22 cellular contexts compared by ENCODE assay signal in the genomic region with DNA sequence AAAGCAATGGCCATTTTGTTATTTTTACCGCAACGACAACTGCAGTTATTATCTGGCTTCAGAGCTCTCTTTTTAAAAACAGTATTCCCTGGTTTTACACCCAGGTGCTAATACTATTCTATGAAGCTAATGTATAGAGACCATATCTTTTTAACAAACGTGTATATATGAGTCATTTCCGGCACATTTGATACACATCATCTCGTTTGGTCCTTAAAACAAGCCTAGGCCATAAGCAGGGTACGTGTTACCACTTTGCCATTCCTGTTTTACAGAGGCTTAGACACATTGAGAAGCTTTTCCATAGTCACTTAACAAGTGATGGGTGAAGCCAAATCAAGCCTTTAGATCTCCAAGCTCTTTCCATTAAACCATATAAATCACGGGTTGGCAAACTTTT. TPM values are rescaled to one million over a fixed set of nuclear protein-coding genes. Genes with fewer than 3 reads are reported as not detected.
A peak's percentile ranks its signal among the peaks of the same experiment; 100 is the strongest.
DNase-seq lines count a peak whose midpoint lies in the region; ATAC-seq and TF ChIP-seq lines count a peak whose summit lies in the region.
"Had no signal": no experiment of that assay in that cellular context is flagged by ENCODE, and none has a peak within 500 bp of the region (broad histone marks: within the 10 kb centered on the region; RNA-seq: fewer than 3 reads in every experiment).

No MANE protein-coding gene starts in this region.

- peaks cover 32% of the 10 kb centered on the region for H3K79me1 ChIP-seq in mesenchymal stem cell (replicated peaks; ENCODE audit: low read length, poor library complexity, severe bottlenecking)

- H3K4ac ChIP-seq in mesenchymal stem cell (ENCODE audit: low read depth in 1 of 2, low read length in 2 of 2): no peak overlapping the region

- H2BK120ac ChIP-seq in mesenchymal stem cell (ENCODE audit: low read depth, low read length): no peak overlapping the region

- H3K18ac ChIP-seq in mesenchymal stem cell (ENCODE audit: low read depth in 1 of 2, low read length in 2 of 2): no peak overlapping the region

- H3K4me3 ChIP-seq in breast epithelium: no peak overlapping the region
- H3K4me3 ChIP-seq in coronary artery: no peak overlapping the region
- H3K4me3 ChIP-seq in mesenchymal stem cell (ENCODE audit: insufficient read depth in 1 of 2, low read depth in 1 of 2, low read length in 2 of 2): no peak overlapping the region
- H3K4me3 ChIP-seq in upper lobe of left lung: no peak overlapping the region
- H3K4me3 ChIP-seq: pancreas, Peyer's patch, tibial nerve had no signal

- no peak for DNase-seq in breast epithelium (ENCODE audit: low spot score in 2 of 2)
- no peak for DNase-seq in MCF 10A (ENCODE audit: unreplicated experiment)
- DNase-seq in coronary artery (ENCODE audit: low spot score): no peak
- no peak for DNase-seq in mesenchymal stem cell
- no peak for DNase-seq in upper lobe of left lung
- DNase-seq in NCI-H128 (lab: John Stamatoyannopoulos, UW; ENCODE audit: unreplicated experiment): no peak
- no peak for DNase-seq in NCI-H187 (lab: John Stamatoyannopoulos, UW)
- no peak for DNase-seq in epidermal melanocyte (ENCODE audit: insufficient read length, low spot score)
- DNase-seq: activated CD4-positive, CD25-positive, alpha-beta regulatory T cell; activated CD8-positive, alpha-beta T cell treated with anti-CD3 and anti-CD28 coated beads, Interleukin-2, amount 10 ng/mL, durations not matched to agents 7 days and 5 days; activated naive CD4-positive, alpha-beta T cell treated with anti-CD3 and anti-CD28 coated beads, Interleukin-2, amount 10 ng/mL, durations not matched to agents 7 days and 5 days; activated T-cell treated with anti-CD3 and anti-CD28 coated beads, Interleukin-2, amount 50 U/mL, for 24 hours; H9; natural killer cell; NCI-H1092 treated with DMSO at 0.1 percent for 48 hours; NCI-H510A; pancreas had no signal

- TF ChIP-seq CTCF in breast epithelium (IDR thresholded peaks at IDR 0.05) (no peak), MCF 10A (IDR thresholded peaks at IDR 0.05; ENCODE audit: unreplicated experiment) (no peak), coronary artery (IDR thresholded peaks at IDR 0.05) (no peak), upper lobe of left lung (IDR thresholded peaks at IDR 0.05) (no peak)

- H4K8ac ChIP-seq in mesenchymal stem cell (ENCODE audit: low read length): no peak overlapping the region

- H2BK15ac ChIP-seq in mesenchymal stem cell (ENCODE audit: low read depth, poor library complexity, severe bottlenecking): no peak overlapping the region

- H3K14ac ChIP-seq in mesenchymal stem cell (ENCODE audit: low read length in 2 of 2): no peak overlapping the region

- H3K27me3 ChIP-seq in breast epithelium: no peaks in the 10 kb centered on the region
- no peaks in the 10 kb centered on the region for H3K27me3 ChIP-seq in mesenchymal stem cell (ENCODE audit: control insufficient read depth in 1 of 2, insufficient read depth in 1 of 2, low read length in 2 of 2)
- no peaks in the 10 kb centered on the region for H3K27me3 ChIP-seq in upper lobe of left lung
- H3K27me3 ChIP-seq: pancreas, Peyer's patch, tibial nerve had no signal

- TF ChIP-seq POLR2A in breast epithelium (IDR thresholded peaks at IDR 0.05): no peak
- no peak for TF ChIP-seq POLR2A in upper lobe of left lung (IDR thresholded peaks at IDR 0.05)

- H3K27ac Mint-ChIP-seq in MCF 10A (ENCODE audit: low read depth, unreplicated experiment): no peak overlapping the region
- H3K27ac Mint-ChIP-seq: activated CD8-positive, alpha-beta T cell treated with anti-CD3 and anti-CD28 coated beads, Interleukin-2, amount 10 ng/mL, durations not matched to agents 7 days and 5 days; activated naive CD4-positive, alpha-beta T cell treated with anti-CD3 and anti-CD28 coated beads, Interleukin-2, amount 10 ng/mL, durations not matched to agents 7 days and 5 days; activated T-cell treated with anti-CD3 and anti-CD28 coated beads, Interleukin-2, amount 50 U/mL, for 24 hours; T-helper 2 cell treated with Interferon-gamma antibody and Interleukin-4, amounts not matched to agents 5 μg/mL and 100 μg/mL, for 36 hours had no signal

- H3K36me3 Mint-ChIP-seq in MCF 10A (ENCODE audit: insufficient read depth, unreplicated experiment): peaks cover 44% of the 10 kb centered on the region
- H3K36me3 Mint-ChIP-seq: natural killer cell had no signal

- peak overlapping the region; percentile 63 for H3K9ac ChIP-seq in mesenchymal stem cell (ENCODE audit: low read length)

- no peak for TF ChIP-seq EP300 in upper lobe of left lung (IDR thresholded peaks at IDR 0.05)

- ATAC-seq in upper lobe of left lung (ENCODE audit: low FRiP score in 2 of 2): no peak
- ATAC-seq: activated CD8-positive, alpha-beta T cell treated with anti-CD3 and anti-CD28 coated beads, Interleukin-2, amount 10 ng/mL, durations not matched to agents 7 days and 5 days; natural killer cell; pancreas; stimulated activated memory B cell treated with anti-CD40 and anti-IgM and Interleukin-4, amounts not matched to agents 10 μg/mL and 1 μg/mL and 100 μg/mL, for 72 hours had no signal

- H3K27me3 Mint-ChIP-seq in MCF 10A (ENCODE audit: insufficient read depth, unreplicated experiment): no peaks in the 10 kb centered on the region
- H3K27me3 Mint-ChIP-seq: activated naive CD4-positive, alpha-beta T cell treated with anti-CD3 and anti-CD28 coated beads, Interleukin-2, amount 10 ng/mL, durations not matched to agents 7 days and 5 days; activated T-cell treated with anti-CD3 and anti-CD28 coated beads, Interleukin-2, amount 50 U/mL, for 24 hours; stimulated activated memory B cell treated with anti-CD40 and anti-IgM and Interleukin-4, amounts not matched to agents 10 μg/mL and 1 μg/mL and 100 μg/mL, for 72 hours had no signal

- H3K9me3 ChIP-seq in breast epithelium: no peaks in the 10 kb centered on the region
- H3K9me3 ChIP-seq in mesenchymal stem cell (ENCODE audit: control insufficient read depth, low read length): no peaks in the 10 kb centered on the region
- no peaks in the 10 kb centered on the region for H3K9me3 ChIP-seq in upper lobe of left lung
- H3K9me3 ChIP-seq: pancreas, Peyer's patch, tibial nerve had no signal

- BruUV-seq in MCF 10A (replicated peaks; lab: Mats Ljungman, UMichigan): no TSS peak

- no peak overlapping the region for H2AFZ ChIP-seq in mesenchymal stem cell (ENCODE audit: low read depth, low read length)

- H3K4me1 Mint-ChIP-seq in MCF 10A (ENCODE audit: insufficient read depth, unreplicated experiment): peaks cover 43% of the 10 kb centered on the region

- POLR2A ChIA-PET in MCF 10A (lab: Yijun Ruan, JAX): interaction anchor here (0.6 to 7.1 kb wide), 6 partner anchors 10 to 341 kb away, joined by 3 to 145 read pairs (median 4); a partner anchor contains a TSS

- no peaks in the 10 kb centered on the region for H3K9me3 Mint-ChIP-seq in MCF 10A (ENCODE audit: unreplicated experiment)
- H3K9me3 Mint-ChIP-seq: activated naive CD4-positive, alpha-beta T cell treated with anti-CD3 and anti-CD28 coated beads, Interleukin-2, amount 10 ng/mL, durations not matched to agents 7 days and 5 days; activated T-cell treated with anti-CD3 and anti-CD28 coated beads, Interleukin-2, amount 50 U/mL, for 24 hours; H9; natural killer cell; stimulated activated memory B cell treated with anti-CD40 and anti-IgM and Interleukin-4, amounts not matched to agents 10 μg/mL and 1 μg/mL and 100 μg/mL, for 72 hours; T-helper 2 cell treated with Interferon-gamma antibody and Interleukin-4, amounts not matched to agents 5 μg/mL and 100 μg/mL, for 36 hours had no signal

- no peak overlapping the region for H2BK12ac ChIP-seq in mesenchymal stem cell (ENCODE audit: low read length in 2 of 2)

- H3K36me3 ChIP-seq in breast epithelium (no peaks in the 10 kb centered on the region), mesenchymal stem cell (ENCODE audit: control insufficient read depth in 1 of 2, insufficient read depth in 2 of 2, low read depth in 1 of 2, low read length in 2 of 2) (peaks cover 0 to 55% of the 10 kb centered on the region in 2 experiments), upper lobe of left lung (no peaks in the 10 kb centered on the region)
- H3K36me3 ChIP-seq: pancreas, Peyer's patch had no signal

- 59% methylated on average over 4 of the region's 7 CpGs for WGBS in mesenchymal stem cell
- 79 to 81% methylated on average over 7 of the region's 7 CpGs for WGBS in upper lobe of left lung, 2 donors

- no peak overlapping the region for H3K23ac ChIP-seq in mesenchymal stem cell (ENCODE audit: low read length in 2 of 2)

- H3K4me2 ChIP-seq in mesenchymal stem cell (ENCODE audit: low read length, poor library complexity, severe bottlenecking): no peak overlapping the region

- CTCF ChIA-PET in MCF 10A (lab: Yijun Ruan, JAX): interaction anchor here (1.2 to 1.5 kb wide), 2 partner anchors 9 to 443 kb away, joined by 3 to 4 read pairs; no protein-coding TSS in a partner anchor

- no peak overlapping the region for H4K91ac ChIP-seq in mesenchymal stem cell (ENCODE audit: low read length)

- H3K4me3 Mint-ChIP-seq in MCF 10A (ENCODE audit: unreplicated experiment): no peak overlapping the region
- H3K4me3 Mint-ChIP-seq: activated CD8-positive, alpha-beta T cell treated with anti-CD3 and anti-CD28 coated beads, Interleukin-2, amount 10 ng/mL, durations not matched to agents 7 days and 5 days; activated naive CD4-positive, alpha-beta T cell treated with anti-CD3 and anti-CD28 coated beads, Interleukin-2, amount 10 ng/mL, durations not matched to agents 7 days and 5 days; activated T-cell treated with anti-CD3 and anti-CD28 coated beads, Interleukin-2, amount 50 U/mL, for 24 hours; H9; natural killer cell; stimulated activated memory B cell treated with anti-CD40 and anti-IgM and Interleukin-4, amounts not matched to agents 10 μg/mL and 1 μg/mL and 100 μg/mL, for 72 hours; T-helper 2 cell treated with Interferon-gamma antibody and Interleukin-4, amounts not matched to agents 5 μg/mL and 100 μg/mL, for 36 hours had no signal

- H3K4me1 ChIP-seq in breast epithelium (peaks cover 15 to 25% of the 10 kb centered on the region in 2 donors), mesenchymal stem cell (ENCODE audit: control insufficient read depth, insufficient read depth, low read depth, low read length) (peaks cover 17% of the 10 kb centered on the region), upper lobe of left lung (peaks cover 65 to 74% (median 68%) of the 10 kb centered on the region in 4 donors)

- H3K27ac ChIP-seq in breast epithelium (peak overlapping the region; percentile 38 to 58), coronary artery (peak overlapping the region; percentile 97 to 98), mesenchymal stem cell (ENCODE audit: low read length, poor library complexity, severe bottlenecking) (no peak overlapping the region), upper lobe of left lung (peak overlapping the region; percentile 9 to 97 (median 54))
- H3K27ac ChIP-seq: 22Rv1 had no signal

- intact Hi-C loops in breast epithelium (cut with DNase I; ENCODE audit: low total_unique reads): loop anchor here (10.0 kb wide), 1 partner anchor 115 kb away; a partner anchor contains a TSS
- intact Hi-C loops in MCF 10A (cut with micrococcal nuclease): loop anchor here (10.0 kb wide), 1 partner anchor 45 kb away; no protein-coding TSS in a partner anchor

- no peak overlapping the region for H2BK5ac ChIP-seq in mesenchymal stem cell (ENCODE audit: low read depth, low read length, poor library complexity, severe bottlenecking)

- no peak overlapping the region for H2AK5ac ChIP-seq in mesenchymal stem cell (ENCODE audit: low read length, severe bottlenecking)

RNA-seq across cellular contexts. Expression of a gene that starts 5.5 kb away (rescaled TPM):
- total RNA-seq in breast epithelium (10 to 100 TPM; 28.2 to 42.9 (median 41.6) TPM), MCF 10A (2022) (56.8 and 57.9 TPM in 2 replicates), upper lobe of left lung (10 to 100 TPM; 29.2 to 38.0 (median 32.5) TPM)
- polyA plus RNA-seq in mesenchymal stem cell (2013, experiment 1 of 2): 12.5 TPM
- polyA plus RNA-seq in mesenchymal stem cell (2013, experiment 2 of 2): 13.1 TPM
